ENCODE assay signal across 24 cellular contexts in the genomic region with DNA sequence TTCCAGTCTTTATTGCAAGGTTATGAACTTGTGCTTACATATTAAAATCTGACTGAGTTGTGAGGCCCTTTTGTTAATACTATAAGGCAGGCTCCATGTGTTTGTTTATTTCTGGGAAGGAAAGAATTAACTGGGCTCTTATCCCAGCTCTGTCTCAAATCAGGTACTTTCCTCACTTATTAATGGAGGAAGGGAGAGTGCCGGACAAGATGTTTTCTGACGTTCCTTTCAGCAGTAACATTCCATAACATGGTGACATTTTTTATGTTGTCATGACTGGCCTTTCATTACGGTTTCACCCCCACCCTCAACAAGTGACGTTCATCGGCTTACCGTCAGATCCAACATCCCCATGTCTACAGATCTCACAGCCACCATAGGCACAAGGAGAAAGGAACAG.
DNase-seq lines count a peak whose midpoint lies in the region; ATAC-seq and TF ChIP-seq lines count a peak whose summit lies in the region.
"Had no signal": no experiment of that assay in that cellular context is flagged by ENCODE, and none has a peak within 500 bp of the region (broad histone marks: within the 10 kb centered on the region; RNA-seq: fewer than 3 reads in every experiment).

No MANE protein-coding gene starts in this region.

- no peak for ATAC-seq in GM21423 (IDR thresholded peaks at IDR 0.05; ENCODE audit: unreplicated experiment)
- ATAC-seq: activated naive CD8-positive, alpha-beta T cell treated with anti-CD3 and anti-CD28 coated beads, Interleukin-2, amount 50 U/mL, for 24 hours; activated T-helper 17 cell treated with anti-CD3 and anti-CD28 coated beads, Interleukin-2, amount 50 U/mL, for 72 hours; naive thymus-derived CD8-positive, alpha-beta T cell had no signal

- DNase-seq in AG20443 (ENCODE audit: low spot score) (peak; percentile 13), fibroblast of peridontal ligament (ENCODE audit: extremely low read depth) (peak; percentile 27), smooth muscle cell (lab: John Stamatoyannopoulos, UW; ENCODE audit: unreplicated experiment) (no peak)
- no peak for DNase-seq in effector CD8-positive, alpha-beta T cell (lab: John Stamatoyannopoulos, UW)
- DNase-seq in T-helper 2 cell treated with Interferon-gamma antibody and Interleukin-4, amounts not matched to agents 5 μg/mL and 100 μg/mL, for 36 hours (ENCODE audit: low spot score), result no peak
- DNase-seq: activated CD4-positive, alpha-beta T cell treated with anti-CD3 and anti-CD28 coated beads for 1 hour; activated naive CD8-positive, alpha-beta T cell treated with anti-CD3 and anti-CD28 coated beads, Interleukin-2, amount 50 U/mL, for 24 hours; AML-193; Caco-2; effector CD4-positive, alpha-beta T cell; esophagus squamous epithelium; head of caudate nucleus; immature natural killer cell; MG63; naive thymus-derived CD8-positive, alpha-beta T cell; NCI-H1694; Peyer's patch; SK-N-SH; stimulated activated CD8-positive, alpha-beta memory T cell treated with anti-CD3 and anti-CD28 coated beads, Interleukin-4, amount 100 ng/mL, for 48 hours had no signal

- H3K9me3 Mint-ChIP-seq in T-helper 2 cell treated with Interferon-gamma antibody and Interleukin-4, amounts not matched to agents 5 μg/mL and 100 μg/mL, for 36 hours, result no peaks in the 10 kb centered on the region
- H3K9me3 Mint-ChIP-seq: activated naive CD8-positive, alpha-beta T cell treated with anti-CD3 and anti-CD28 coated beads, Interleukin-2, amount 50 U/mL, for 24 hours; activated T-helper 17 cell treated with anti-CD3 and anti-CD28 coated beads, Interleukin-2, amount 50 U/mL, for 72 hours; immature natural killer cell; naive thymus-derived CD8-positive, alpha-beta T cell had no signal

- H3K79me2 ChIP-seq in smooth muscle cell (ENCODE audit: low read depth), result no peaks in the 10 kb centered on the region
- H3K79me2 ChIP-seq: parathyroid adenoma had no signal

- H3K4me3 ChIP-seq in smooth muscle cell, result no peak overlapping the region
- H3K4me3 ChIP-seq: esophagus squamous epithelium, MG63, Peyer's patch, suprapubic skin had no signal

- H3K9me3 ChIP-seq in smooth muscle cell (replicated peaks; ENCODE audit: low read depth), result no peaks in the 10 kb centered on the region
- H3K9me3 ChIP-seq: Caco-2, esophagus squamous epithelium, MG63, Peyer's patch, SK-N-SH, suprapubic skin had no signal

- H3F3A ChIP-seq in smooth muscle cell (ENCODE audit: low read depth), result no peaks in the 10 kb centered on the region

- no peaks in the 10 kb centered on the region for H3K27me3 ChIP-seq in smooth muscle cell (ENCODE audit: low read depth)
- H3K27me3 ChIP-seq: esophagus squamous epithelium, MG63, Peyer's patch, suprapubic skin had no signal

- no peak overlapping the region for H2AFZ ChIP-seq in smooth muscle cell (ENCODE audit: low read depth)
- H2AFZ ChIP-seq: parathyroid adenoma had no signal

- peak overlapping the region; percentile 7; the same call in 1 of the 2 replicates for H3K27ac ChIP-seq in VCaP
- peak overlapping the region; percentile 28 for H3K27ac ChIP-seq in smooth muscle cell (ENCODE audit: low read depth)
- H3K27ac ChIP-seq: esophagus squamous epithelium, parathyroid adenoma, Peyer's patch, suprapubic skin had no signal

- H3K4me3 Mint-ChIP-seq in T-helper 2 cell treated with Interferon-gamma antibody and Interleukin-4, amounts not matched to agents 5 μg/mL and 100 μg/mL, for 36 hours, result no peak overlapping the region
- H3K4me3 Mint-ChIP-seq: activated naive CD8-positive, alpha-beta T cell treated with anti-CD3 and anti-CD28 coated beads, Interleukin-2, amount 50 U/mL, for 24 hours; activated T-helper 17 cell treated with anti-CD3 and anti-CD28 coated beads, Interleukin-2, amount 50 U/mL, for 72 hours; immature natural killer cell; naive thymus-derived CD8-positive, alpha-beta T cell had no signal

- no peaks in the 10 kb centered on the region for H3K27me3 Mint-ChIP-seq in T-helper 2 cell treated with Interferon-gamma antibody and Interleukin-4, amounts not matched to agents 5 μg/mL and 100 μg/mL, for 36 hours (ENCODE audit: low read depth)
- H3K27me3 Mint-ChIP-seq: activated naive CD8-positive, alpha-beta T cell treated with anti-CD3 and anti-CD28 coated beads, Interleukin-2, amount 50 U/mL, for 24 hours; activated T-helper 17 cell treated with anti-CD3 and anti-CD28 coated beads, Interleukin-2, amount 50 U/mL, for 72 hours; naive thymus-derived CD8-positive, alpha-beta T cell had no signal

- no peak overlapping the region for H3K27ac Mint-ChIP-seq in T-helper 2 cell treated with Interferon-gamma antibody and Interleukin-4, amounts not matched to agents 5 μg/mL and 100 μg/mL, for 36 hours
- H3K27ac Mint-ChIP-seq: activated naive CD8-positive, alpha-beta T cell treated with anti-CD3 and anti-CD28 coated beads, Interleukin-2, amount 50 U/mL, for 24 hours; activated T-helper 17 cell treated with anti-CD3 and anti-CD28 coated beads, Interleukin-2, amount 50 U/mL, for 72 hours; immature natural killer cell; naive thymus-derived CD8-positive, alpha-beta T cell had no signal

- no peak overlapping the region for H3K9ac ChIP-seq in smooth muscle cell (ENCODE audit: low read depth)
- H3K9ac ChIP-seq: parathyroid adenoma, SK-N-SH had no signal

- WGBS in smooth muscle cell (ENCODE audit: low lambda C conversion rate), result 69% methylated on average over 6 of the region's 6 CpGs

- H3K4me2 ChIP-seq in smooth muscle cell, result no peak overlapping the region
- H3K4me2 ChIP-seq: SK-N-SH had no signal

- H3K4me1 ChIP-seq in smooth muscle cell (ENCODE audit: low read depth), result peaks cover 14% of the 10 kb centered on the region
- H3K4me1 ChIP-seq: esophagus squamous epithelium, parathyroid adenoma, Peyer's patch had no signal

- H3K36me3 ChIP-seq in smooth muscle cell (ENCODE audit: low read depth), result no peaks in the 10 kb centered on the region
- H3K36me3 ChIP-seq: esophagus squamous epithelium, Peyer's patch, suprapubic skin had no signal

- no peaks in the 10 kb centered on the region for H3K4me1 Mint-ChIP-seq in T-helper 2 cell treated with Interferon-gamma antibody and Interleukin-4, amounts not matched to agents 5 μg/mL and 100 μg/mL, for 36 hours (ENCODE audit: low read depth)
- H3K4me1 Mint-ChIP-seq: activated naive CD8-positive, alpha-beta T cell treated with anti-CD3 and anti-CD28 coated beads, Interleukin-2, amount 50 U/mL, for 24 hours; activated T-helper 17 cell treated with anti-CD3 and anti-CD28 coated beads, Interleukin-2, amount 50 U/mL, for 72 hours; immature natural killer cell had no signal

- H4K20me1 ChIP-seq in smooth muscle cell (ENCODE audit: low read depth), result no peaks in the 10 kb centered on the region

- TF ChIP-seq CTCF in VCaP (conservative IDR thresholded peaks at IDR 0.05) (no peak), smooth muscle cell (IDR thresholded peaks at IDR 0.05; ENCODE audit: borderline replicate concordance, insufficient read depth, poor library complexity, severe bottlenecking) (no peak)

- peaks cover 2% of the 10 kb centered on the region for H3K36me3 Mint-ChIP-seq in T-helper 2 cell treated with Interferon-gamma antibody and Interleukin-4, amounts not matched to agents 5 μg/mL and 100 μg/mL, for 36 hours (ENCODE audit: low read depth)

Comparison
In these comparisons a context has a peak if more than half of its experiments do, and no peak if none do; other contexts are left out.
1. DNase-seq: peak in AG20443 (single experiment) and fibroblast of peridontal ligament (single experiment); none in smooth muscle cell (single experiment), effector CD8-positive, alpha-beta T cell (single experiment) and T-helper 2 cell treated with Interferon-gamma antibody and Interleukin-4, amounts not matched to agents 5 μg/mL and 100 μg/mL, for 36 hours (single experiment).